8 cellular contexts compared by ENCODE assay signal in the genomic region with DNA sequence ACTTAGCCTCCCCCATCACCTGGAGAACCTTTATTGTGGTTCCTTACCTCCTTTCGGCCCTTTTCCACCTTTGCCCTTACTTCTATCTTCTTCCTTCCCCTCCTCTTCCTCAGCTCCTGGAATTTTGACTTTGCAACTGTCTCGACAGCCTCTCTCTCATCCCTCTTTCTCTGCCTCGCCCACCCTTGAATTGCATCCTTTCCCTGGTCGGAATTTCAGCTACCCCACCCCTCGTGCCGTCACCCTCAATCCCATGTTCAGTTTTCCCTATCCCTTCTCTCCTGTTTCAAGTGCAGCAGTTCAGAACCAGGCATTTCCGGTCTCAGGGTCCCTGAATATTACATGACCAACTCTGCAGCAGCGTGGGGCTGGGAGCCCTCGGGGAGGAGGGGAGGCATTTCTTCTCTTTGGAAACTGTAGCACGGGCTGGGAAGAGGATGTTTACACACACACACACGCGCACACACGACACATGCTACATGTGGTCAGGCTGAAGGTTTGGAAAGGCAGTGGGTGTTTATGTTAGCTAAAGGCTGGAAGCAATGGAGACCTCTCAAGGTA. TPM values are rescaled to one million over a fixed set of nuclear protein-coding genes. Genes with fewer than 3 reads are reported as not detected.
A peak's percentile ranks its signal among the peaks of the same experiment; 100 is the strongest.
DNase-seq lines count a peak whose midpoint lies in the region; ATAC-seq and TF ChIP-seq lines count a peak whose summit lies in the region.

No MANE protein-coding gene starts in this region.

- H3K4me1 Mint-ChIP-seq in activated naive CD4-positive, alpha-beta T cell treated with anti-CD3 and anti-CD28 coated beads for 36 hours (ENCODE audit: low read depth) = peaks cover 28% of the 10 kb centered on the region

- intact Hi-C loops in activated naive CD4-positive, alpha-beta T cell treated with anti-CD3 and anti-CD28 coated beads for 36 hours (cut with micrococcal nuclease) = loop anchor here (1.0 to 5.0 kb wide), 4 partner anchors 27 to 691 kb away; partner anchors contain the start of genes ARRB2, CYB5D2, PLD2 and ZZEF1
- intact Hi-C loops in thyroid gland (cut with DNase I) = no loop called here

- peaks cover 0 to 5% (median 0%) of the 10 kb centered on the region in 3 donors for H3K36me3 ChIP-seq in Peyer's patch
- no peaks in the 10 kb centered on the region for H3K36me3 ChIP-seq in thyroid gland

- H3K4me1 ChIP-seq in Peyer's patch (peaks cover 4 to 31% (median 10%) of the 10 kb centered on the region in 4 donors), thyroid gland (peaks cover 12 to 24% of the 10 kb centered on the region in 2 donors)

- H3K27me3 ChIP-seq in Peyer's patch (no peaks in the 10 kb centered on the region), thyroid gland (no peaks in the 10 kb centered on the region)

- peak overlapping the region; percentile 76 to 99 (median 98) for H3K4me3 ChIP-seq in Peyer's patch
- H3K4me3 ChIP-seq in coronary artery = peak overlapping the region; percentile 100
- H3K4me3 ChIP-seq in thyroid gland (replicated peaks in 1 of 3) = peak overlapping the region; percentile 49 to 95 (median 92)

- in situ Hi-C loops in GM13977 (cut with MboI; ENCODE audit: low pct_unique_long_range_greater_than_20kb, low sequenced_read_pairs, unreplicated experiment) = no loop called here

- peak; percentile 14 for DNase-seq in activated naive CD4-positive, alpha-beta T cell treated with anti-CD3 and anti-CD28 coated beads for 36 hours
- DNase-seq in activated naive CD4-positive, alpha-beta T cell treated with anti-CD3 and anti-CD28 coated beads, Interleukin-2, amount 50 U/mL, for 16 hours = no peak
- DNase-seq in Peyer's patch (peak; percentile 37 to 57 (median 56)), coronary artery (ENCODE audit: low spot score) (peak; percentile 79), lung microvascular endothelial cell (ENCODE audit: low read depth in 2 of 2) (peak; percentile 60 to 66), thyroid gland (peak; percentile 25 to 32), GM13977 (ENCODE audit: low spot score) (no peak)

- H3K27ac Mint-ChIP-seq in activated naive CD4-positive, alpha-beta T cell treated with anti-CD3 and anti-CD28 coated beads for 36 hours = peak overlapping the region; percentile 50

- H3K4me3 Mint-ChIP-seq in activated naive CD4-positive, alpha-beta T cell treated with anti-CD3 and anti-CD28 coated beads for 36 hours = peak overlapping the region; percentile 84

- H3K27me3 Mint-ChIP-seq in activated naive CD4-positive, alpha-beta T cell treated with anti-CD3 and anti-CD28 coated beads for 36 hours (ENCODE audit: low read depth) = no peaks in the 10 kb centered on the region

- WGBS in thyroid gland, 2 donors = 2% methylated on average over 13 of the region's 13 CpGs

- CTCF ChIA-PET in activated naive CD4-positive, alpha-beta T cell treated with anti-CD3 and anti-CD28 coated beads for 36 hours (lab: Charles Lee) = interaction anchor here (0.6 to 0.9 kb wide), 2 partner anchors 27 to 44 kb away, joined by 3 read pairs; no protein-coding TSS in a partner anchor

- no peaks in the 10 kb centered on the region for H3K9me3 Mint-ChIP-seq in activated naive CD4-positive, alpha-beta T cell treated with anti-CD3 and anti-CD28 coated beads for 36 hours

- H3K27ac ChIP-seq in Peyer's patch (peak overlapping the region; percentile 91 to 98 (median 96)), coronary artery (peak overlapping the region; percentile 92 to 97), thyroid gland (peak overlapping the region; percentile 69 to 83 (median 69))

- H3K9me3 ChIP-seq in Peyer's patch = no peaks in the 10 kb centered on the region
- no peaks in the 10 kb centered on the region for H3K9me3 ChIP-seq in thyroid gland

- no peak for ATAC-seq in GM18907 (IDR thresholded peaks at IDR 0.05; ENCODE audit: unreplicated experiment)

- no peaks in the 10 kb centered on the region for H3K36me3 Mint-ChIP-seq in activated naive CD4-positive, alpha-beta T cell treated with anti-CD3 and anti-CD28 coated beads for 36 hours (ENCODE audit: low read depth)

- no peak for TF ChIP-seq POLR2A in Peyer's patch (IDR thresholded peaks at IDR 0.05)
- TF ChIP-seq POLR2A in thyroid gland (IDR thresholded peaks at IDR 0.05) = no peak

- TF ChIP-seq CTCF in Peyer's patch (IDR thresholded peaks at IDR 0.05) (no peak), coronary artery (IDR thresholded peaks at IDR 0.05) (no peak), thyroid gland (IDR thresholded peaks at IDR 0.05) (no peak), GM13977 (IDR thresholded peaks at IDR 0.05; ENCODE audit: extremely low read depth, insufficient read depth, missing control alignments) (no peak)

RNA-seq across cellular contexts. Expression of gene MINK1, which starts 0.9 kb away (rescaled TPM):
- 10 to 100 TPM; 49.1 to 50.4 TPM for total RNA-seq in activated naive CD4-positive, alpha-beta T cell treated with anti-CD3 and anti-CD28 coated beads for 36 hours
- total RNA-seq in Peyer's patch (100 to 1,000 TPM; 111 to 278 (median 223) TPM), lung microvascular endothelial cell (17.9 and 26.0 TPM in 2 replicates), thyroid gland (10 to 100 TPM; 25.1 to 51.6 (median 31.2) TPM)

RNA-seq across cellular contexts. Expression of gene PLD2, which starts 27.1 kb away (rescaled TPM):
- 10 to 100 TPM; 17.4 to 17.6 TPM for total RNA-seq in activated naive CD4-positive, alpha-beta T cell treated with anti-CD3 and anti-CD28 coated beads for 36 hours
- 10 to 100 TPM; 14.4 to 33.8 (median 26.6) TPM for total RNA-seq in Peyer's patch
- total RNA-seq in lung microvascular endothelial cell = 23.8 TPM in 2 replicates
- 10 to 100 TPM; 10.7 to 20.0 (median 16.2) TPM for total RNA-seq in thyroid gland

RNA-seq across cellular contexts. Expression of gene PSMB6, which starts 38.1 kb away (rescaled TPM):
- 100 to 1,000 TPM; 171 to 186 TPM for total RNA-seq in activated naive CD4-positive, alpha-beta T cell treated with anti-CD3 and anti-CD28 coated beads for 36 hours
- total RNA-seq in Peyer's patch (100 to 1,000 TPM in 2 of 4 donors, 10 to 100 TPM in 2; 51.4 to 155 (median 107) TPM), lung microvascular endothelial cell (182 and 183 TPM in 2 replicates), thyroid gland (100 to 1,000 TPM; 108 to 322 (median 141) TPM)

RNA-seq across cellular contexts. Expression of gene GLTPD2, which starts 45.3 kb away (rescaled TPM):
- not detected for total RNA-seq in activated naive CD4-positive, alpha-beta T cell treated with anti-CD3 and anti-CD28 coated beads for 36 hours
- 10 to 100 TPM in 2 of 4 donors, 1 to 10 TPM in 1, not detected in 1; 5.4 to 28.2 (median 23.6) TPM for total RNA-seq in Peyer's patch
- total RNA-seq in lung microvascular endothelial cell = not detected in 2 replicates
- not detected for total RNA-seq in thyroid gland

Comparison
In these comparisons a context has a peak if more than half of its experiments do, and no peak if none do; other contexts are left out.
1. DNase-seq: peak in activated naive CD4-positive, alpha-beta T cell treated with anti-CD3 and anti-CD28 coated beads for 36 hours (single experiment), Peyer's patch (3 of 3), coronary artery (single experiment), lung microvascular endothelial cell (2 of 2) and thyroid gland (2 of 2); none in activated naive CD4-positive, alpha-beta T cell treated with anti-CD3 and anti-CD28 coated beads, Interleukin-2, amount 50 U/mL, for 16 hours (single experiment) and GM13977 (single experiment).
2. Peak in every context shown above with its lines, with median percentiles within 50 percentile points of each other: H3K27ac ChIP-seq and H3K4me3 ChIP-seq.